ENCODE assay signal across 12 cellular contexts in genomic region chr16:3461120-3461519, GRCh38. TPM values are rescaled to one million over a fixed set of nuclear protein-coding genes. Genes with fewer than 3 reads are reported as not detected.
DNase-seq lines count a peak whose midpoint lies in the region; ATAC-seq and TF ChIP-seq lines count a peak whose summit lies in the region.
"Had no signal": no experiment of that assay in that cellular context is flagged by ENCODE, and none has a peak within 500 bp of the region (broad histone marks: within the 10 kb centered on the region; RNA-seq: fewer than 3 reads in every experiment).

No MANE protein-coding gene starts in this region.

- H3K4me1 ChIP-seq in CD8-positive, alpha-beta T cell (ENCODE audit: insufficient read depth, low read length), result peaks cover 52% of the 10 kb centered on the region
- H3K4me1 ChIP-seq in naive thymus-derived CD4-positive, alpha-beta T cell (ENCODE audit: control insufficient read depth in 2 of 2, insufficient read depth in 2 of 2, low read length in 2 of 2), result peaks cover 46 to 49% of the 10 kb centered on the region in 2 donors
- H3K4me1 ChIP-seq in lower lobe of right lung (peaks cover 69% of the 10 kb centered on the region), mammary epithelial cell (ENCODE audit: insufficient read depth, low read length) (peaks cover 11% of the 10 kb centered on the region)

- TF ChIP-seq CTCF in CD8-positive, alpha-beta T cell (IDR thresholded peaks at IDR 0.05), result peak; percentile 52
- TF ChIP-seq CTCF in lower lobe of right lung (IDR thresholded peaks at IDR 0.05) (no peak), mammary epithelial cell (conservative IDR thresholded peaks at IDR 0.05 in 1 of 2, IDR thresholded peaks at IDR 0.05 in 1 of 2; ENCODE audit: extremely low read depth in 1 of 2, insufficient read depth in 1 of 2, low read depth in 1 of 2, low read length in 2 of 2) (no peak)

- no peaks in the 10 kb centered on the region for H3K9me3 ChIP-seq in CD8-positive, alpha-beta T cell (ENCODE audit: low read length)
- H3K9me3 ChIP-seq in naive thymus-derived CD4-positive, alpha-beta T cell (ENCODE audit: control insufficient read depth in 2 of 3, low read length in 3 of 3), result no peaks in the 10 kb centered on the region
- no peaks in the 10 kb centered on the region for H3K9me3 ChIP-seq in lower lobe of right lung
- no peaks in the 10 kb centered on the region for H3K9me3 ChIP-seq in mammary epithelial cell (replicated peaks; ENCODE audit: insufficient read depth, low read length)
- H3K9me3 ChIP-seq: mucosa of descending colon had no signal

- H3K36me3 ChIP-seq in CD8-positive, alpha-beta T cell (ENCODE audit: insufficient read depth, low read length), result peaks cover under 1% of the 10 kb centered on the region
- peaks cover 0 to 8% (median 0%) of the 10 kb centered on the region in 3 experiments for H3K36me3 ChIP-seq in naive thymus-derived CD4-positive, alpha-beta T cell (ENCODE audit: control insufficient read depth in 2 of 3, insufficient read depth in 3 of 3, low read length in 3 of 3)
- H3K36me3 ChIP-seq in lower lobe of right lung (peaks cover 9% of the 10 kb centered on the region), mammary epithelial cell (ENCODE audit: insufficient read depth, low read length) (no peaks in the 10 kb centered on the region)

- DNase-seq in CD8-positive, alpha-beta T cell, result peak; percentile 33 to 85 (median 65)
- DNase-seq in activated T-cell treated with anti-CD3 and anti-CD28 coated beads for 4 hours (peak; percentile 25), lower lobe of right lung (no peak), NCI-H1417 (lab: John Stamatoyannopoulos, UW) (no peak), mammary epithelial cell (no peak), glomerular visceral epithelial cell (ENCODE audit: extremely low spot score) (no peak)
- peak in 7 of 9 donors; percentile 48 to 70 (median 61) for DNase-seq in naive thymus-derived CD4-positive, alpha-beta T cell
- DNase-seq: DMS79, mucosa of descending colon, NCI-H526 treated with DMSO at 0.1 percent for 48 hours had no signal

- H3K9me3 Mint-ChIP-seq in CD8-positive, alpha-beta T cell, result no peaks in the 10 kb centered on the region
- H3K9me3 Mint-ChIP-seq in IgD-negative memory B cell, result no peaks in the 10 kb centered on the region
- H3K9me3 Mint-ChIP-seq in naive thymus-derived CD4-positive, alpha-beta T cell, result peaks cover 0 to 3% (median 0%) of the 10 kb centered on the region in 11 donors

- H3K27me3 ChIP-seq in CD8-positive, alpha-beta T cell (ENCODE audit: insufficient read depth, low read length), result no peaks in the 10 kb centered on the region
- no peaks in the 10 kb centered on the region for H3K27me3 ChIP-seq in naive thymus-derived CD4-positive, alpha-beta T cell (ENCODE audit: control insufficient read depth in 2 of 2, insufficient read depth in 2 of 2, low read length in 2 of 2)
- H3K27me3 ChIP-seq in lower lobe of right lung (ENCODE audit: low read depth) (no peaks in the 10 kb centered on the region), mammary epithelial cell (ENCODE audit: insufficient read depth, low read length) (no peaks in the 10 kb centered on the region)

- intact Hi-C loops in CD8-positive, alpha-beta T cell (cut with DNase I, micrococcal nuclease), result loop anchor here (1.0 to 5.0 kb wide), 6 partner anchors 294 to 402 kb away; no protein-coding TSS in a partner anchor
- intact Hi-C loops in naive thymus-derived CD4-positive, alpha-beta T cell (cut with micrococcal nuclease), result loop anchor here in 1 of 2 donors (1.0 kb wide), 1 partner anchor 458 kb away; no protein-coding TSS in a partner anchor
- intact Hi-C loops in lower lobe of right lung (cut with DNase I) (no loop called here), mammary epithelial cell (cut with micrococcal nuclease) (no loop called here)

- peak; percentile 37 for ATAC-seq in CD8-positive, alpha-beta T cell
- ATAC-seq in naive thymus-derived CD4-positive, alpha-beta T cell, result no peak
- no peak for ATAC-seq in lower lobe of right lung
- ATAC-seq: mucosa of descending colon had no signal

- peak overlapping the region; percentile 84 for H3K27ac Mint-ChIP-seq in CD8-positive, alpha-beta T cell
- peak overlapping the region in 1 of 3 donors; percentile 65 for H3K27ac Mint-ChIP-seq in IgD-negative memory B cell
- H3K27ac Mint-ChIP-seq in naive thymus-derived CD4-positive, alpha-beta T cell, result peak overlapping the region in 8 of 9 donors; percentile 21 to 97 (median 84)

- H3K27ac ChIP-seq in CD8-positive, alpha-beta T cell (ENCODE audit: low read depth, low read length), result no peak overlapping the region
- H3K27ac ChIP-seq in naive thymus-derived CD4-positive, alpha-beta T cell (ENCODE audit: low read depth, low read length), result peak overlapping the region; percentile 96
- H3K27ac ChIP-seq in lower lobe of right lung (no peak overlapping the region), mammary epithelial cell (ENCODE audit: insufficient read depth, low read depth, low read length) (no peak overlapping the region)

- H3K9ac ChIP-seq in mammary epithelial cell (ENCODE audit: insufficient read depth, low read length), result no peak overlapping the region

- H3K4me2 ChIP-seq in mammary epithelial cell (ENCODE audit: insufficient read depth, low read depth, low read length), result no peak overlapping the region

- no peaks in the 10 kb centered on the region for H3K27me3 Mint-ChIP-seq in CD8-positive, alpha-beta T cell (ENCODE audit: low read depth)
- no peaks in the 10 kb centered on the region for H3K27me3 Mint-ChIP-seq in IgD-negative memory B cell
- no peaks in the 10 kb centered on the region for H3K27me3 Mint-ChIP-seq in naive thymus-derived CD4-positive, alpha-beta T cell

- peaks cover 82% of the 10 kb centered on the region for H3K79me2 ChIP-seq in mammary epithelial cell (ENCODE audit: insufficient read depth, low read length)

- 81% methylated on average over 7 of the region's 7 CpGs for WGBS in mammary epithelial cell (ENCODE audit: low coverage, missing lambda C conversion rate)

- BruUV-seq in mammary epithelial cell (replicated peaks; lab: Mats Ljungman, UMichigan), result no TSS peak

- dilution Hi-C loops in mammary epithelial cell (cut with HindIII; ENCODE audit: low sequenced_read_pairs), result no loop called here

- POLR2A ChIA-PET in CD8-positive, alpha-beta T cell (lab: Charles Lee), result interaction anchor here (0.7 to 0.9 kb wide), 2 partner anchors 39 to 196 kb away, joined by 3 read pairs; no protein-coding TSS in a partner anchor
- POLR2A ChIA-PET in naive thymus-derived CD4-positive, alpha-beta T cell (lab: Charles Lee), result interaction anchor here (0.9 kb wide), 1 partner anchor 60 kb away, joined by 3 read pairs; the partner anchor contains the start of genes ZNF174 and ZSCAN32

- H3K4me1 Mint-ChIP-seq in CD8-positive, alpha-beta T cell (ENCODE audit: low read depth), result peaks cover 70% of the 10 kb centered on the region
- H3K4me1 Mint-ChIP-seq in IgD-negative memory B cell, result peaks cover 32 to 40% (median 36%) of the 10 kb centered on the region in 3 donors
- peaks cover 45 to 80% (median 70%) of the 10 kb centered on the region in 7 donors for H3K4me1 Mint-ChIP-seq in naive thymus-derived CD4-positive, alpha-beta T cell

- CTCF ChIA-PET in CD8-positive, alpha-beta T cell (lab: Charles Lee), result interaction anchor here (0.7 to 2.3 kb wide), 9 partner anchors 15 to 430 kb away, joined by 3 to 8 read pairs (median 4); partner anchors contain the start of gene CLUAP1
- CTCF ChIA-PET in naive thymus-derived CD4-positive, alpha-beta T cell (lab: Charles Lee), result interaction anchor here (0.6 to 1.5 kb wide), 5 partner anchors 326 to 1174 kb away, joined by 3 to 7 read pairs (median 3); partner anchors contain the start of gene ZNF213
- CTCF ChIA-PET in mammary epithelial cell (lab: Charles Lee; ENCODE audit: low non-redundant PET), result no interaction called here

- peak overlapping the region; percentile 70 for H3K4me3 Mint-ChIP-seq in CD8-positive, alpha-beta T cell
- peak overlapping the region; percentile 6 to 63 (median 53) for H3K4me3 Mint-ChIP-seq in IgD-negative memory B cell
- peak overlapping the region; percentile 8 to 90 (median 48) for H3K4me3 Mint-ChIP-seq in naive thymus-derived CD4-positive, alpha-beta T cell

- peaks cover 4% of the 10 kb centered on the region for H4K20me1 ChIP-seq in mammary epithelial cell (ENCODE audit: insufficient read depth, low read length)

- in situ Hi-C loops in mammary epithelial cell (cut with MboI; ENCODE audit: low sequenced_read_pairs in 2 of 2), result no loop called here

- H3K4me3 ChIP-seq in CD8-positive, alpha-beta T cell (ENCODE audit: low read depth, low read length), result peak overlapping the region; percentile 31
- no peak overlapping the region for H3K4me3 ChIP-seq in naive thymus-derived CD4-positive, alpha-beta T cell (ENCODE audit: low read length)
- H3K4me3 ChIP-seq in lower lobe of right lung (no peak overlapping the region), mammary epithelial cell (replicated peaks in 1 of 3; ENCODE audit: insufficient read depth in 1 of 3, low read depth in 2 of 3, low read length in 3 of 3) (no peak overlapping the region)
- H3K4me3 ChIP-seq: mucosa of descending colon had no signal

- peaks cover 12% of the 10 kb centered on the region for H3K36me3 Mint-ChIP-seq in CD8-positive, alpha-beta T cell
- no peaks in the 10 kb centered on the region for H3K36me3 Mint-ChIP-seq in IgD-negative memory B cell
- H3K36me3 Mint-ChIP-seq in naive thymus-derived CD4-positive, alpha-beta T cell, result peaks cover 0 to 13% (median 0%) of the 10 kb centered on the region in 5 donors

- no peak overlapping the region for H2AFZ ChIP-seq in mammary epithelial cell (ENCODE audit: low read depth, low read length)

RNA-seq across cellular contexts. Expression of gene NAA60, which starts 17.6 kb away (rescaled TPM):
- 10 to 100 TPM; 45.4 to 48.0 TPM for total RNA-seq in CD8-positive, alpha-beta T cell
- polyA plus RNA-seq in IgD-negative memory B cell (36.5 TPM), mammary epithelial cell (19.9 TPM)
- 10 to 100 TPM; 38.7 to 63.7 (median 55.3) TPM for total RNA-seq in naive thymus-derived CD4-positive, alpha-beta T cell
- polyA plus RNA-seq in naive thymus-derived CD4-positive, alpha-beta T cell, result 10 to 100 TPM; 41.2 to 58.9 TPM
- total RNA-seq in lower lobe of right lung (56.3 TPM), mammary epithelial cell (10 to 100 TPM; 16.0 to 37.8 TPM)
- 13.6 TPM for polyA minus RNA-seq in mammary epithelial cell

RNA-seq across cellular contexts. Expression of gene ZNF597, which starts 17.8 kb away (rescaled TPM):
- total RNA-seq in CD8-positive, alpha-beta T cell, result 1 to 10 TPM; 4.5 to 4.6 TPM
- polyA plus RNA-seq in IgD-negative memory B cell, result 1.0 TPM
- 1 to 10 TPM; 2.2 to 5.9 (median 3.8) TPM for total RNA-seq in naive thymus-derived CD4-positive, alpha-beta T cell
- polyA plus RNA-seq in naive thymus-derived CD4-positive, alpha-beta T cell, result 1 to 10 TPM; 1.7 to 2.1 TPM
- 4.4 TPM for total RNA-seq in lower lobe of right lung
- 1 to 10 TPM; 2.4 to 3.8 TPM for total RNA-seq in mammary epithelial cell
- 1.00 TPM for polyA plus RNA-seq in mammary epithelial cell
- 0.72 TPM for polyA minus RNA-seq in mammary epithelial cell

RNA-seq across cellular contexts. Expression of gene C16orf90, which starts 34.2 kb away (rescaled TPM):
- total RNA-seq in CD8-positive, alpha-beta T cell, result not detected
- polyA plus RNA-seq in IgD-negative memory B cell (not detected), mammary epithelial cell (not detected)
- total RNA-seq in naive thymus-derived CD4-positive, alpha-beta T cell, result not detected
- polyA plus RNA-seq in naive thymus-derived CD4-positive, alpha-beta T cell, result not detected
- total RNA-seq in lower lobe of right lung (not detected), mammary epithelial cell (not detected)
- polyA minus RNA-seq in mammary epithelial cell, result not detected
- total RNA-seq: bronchial epithelial cell, mucosa of descending colon had no signal

RNA-seq across cellular contexts. Expression of gene CLUAP1, which starts 39.7 kb away (rescaled TPM):
- total RNA-seq in CD8-positive, alpha-beta T cell, result 1 to 10 TPM; 5.6 to 6.0 TPM
- polyA plus RNA-seq in IgD-negative memory B cell (3.9 TPM), mammary epithelial cell (7.5 TPM)
- 10 to 100 TPM; 16.9 to 33.2 (median 28.0) TPM for total RNA-seq in naive thymus-derived CD4-positive, alpha-beta T cell
- 10 to 100 TPM; 31.5 to 44.2 TPM for polyA plus RNA-seq in naive thymus-derived CD4-positive, alpha-beta T cell
- total RNA-seq in lower lobe of right lung (30.3 TPM), mammary epithelial cell (10 to 100 TPM; 12.0 to 19.1 TPM)
- polyA minus RNA-seq in mammary epithelial cell, result 43.1 TPM

Comparison
In these comparisons a context has a peak if more than half of its experiments do, and no peak if none do; other contexts are left out.
1. DNase-seq: peak in CD8-positive, alpha-beta T cell (7 of 7), activated T-cell treated with anti-CD3 and anti-CD28 coated beads for 4 hours (single experiment) and naive thymus-derived CD4-positive, alpha-beta T cell (7 of 9); none in lower lobe of right lung (single experiment), NCI-H1417 (0 of 3), mammary epithelial cell (single experiment) and glomerular visceral epithelial cell (single experiment).
2. intact Hi-C loops: an anchor here in CD8-positive, alpha-beta T cell (1.0 to 5.0 kb wide); none called in lower lobe of right lung and mammary epithelial cell.
3. Peak in every context shown above with its lines, with median percentiles within 50 percentile points of each other: H3K4me3 Mint-ChIP-seq.